Comparison of ENCODE assay signal across 1 cellular context in the genomic region with DNA sequence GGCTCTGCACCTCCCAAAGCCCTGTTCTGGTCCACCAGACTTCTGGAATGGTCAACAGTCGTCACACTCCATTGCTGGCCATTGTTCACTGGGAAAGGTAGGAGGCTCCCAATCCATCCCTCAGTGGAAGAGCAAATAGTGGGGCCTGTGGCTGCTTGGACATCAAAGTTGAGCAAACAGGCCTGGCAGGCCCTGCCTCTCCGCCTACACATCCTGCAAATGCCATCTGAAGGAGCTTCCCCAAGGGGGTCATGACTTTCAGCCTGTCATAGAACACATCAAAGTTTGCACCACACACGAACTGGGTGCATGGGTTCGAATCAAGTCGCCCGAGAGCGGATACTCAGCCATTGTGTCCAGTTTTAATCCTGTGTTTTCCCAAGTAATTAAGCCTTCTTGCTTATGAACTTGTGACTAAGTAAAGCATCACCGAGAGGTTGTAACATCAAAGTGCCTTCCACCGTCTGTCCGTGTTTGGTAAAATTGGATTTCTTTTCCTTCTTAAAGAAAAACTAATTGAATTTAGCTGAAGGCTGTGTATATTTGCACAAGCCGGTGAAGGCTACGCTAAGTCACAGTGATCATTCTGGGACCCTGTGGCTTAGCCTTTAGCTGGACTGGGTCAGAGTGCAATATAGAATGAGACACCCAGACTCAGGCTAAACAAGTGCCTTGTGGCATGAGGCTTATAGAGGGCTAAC.
TF ChIP-seq lines count a peak whose summit lies in the region.

No MANE protein-coding gene starts in this region.

TF ChIP-seq in HepG2, 621 proteins besides CTCF, POLR2A, EP300 and RAD21 (continued from another document and continues in another):
- TF ChIP-seq FOXK1 (CRISPR knock-in tag; IDR thresholded peaks at IDR 0.05; ENCODE audit: borderline replicate concordance, low read depth) (peak; percentile 52; the same call in 1 of the 2 replicates), CBFB (CRISPR knock-in tag; IDR thresholded peaks at IDR 0.05) (peak; percentile 62), MTF2 (CRISPR knock-in tag; IDR thresholded peaks at IDR 0.05; ENCODE audit: borderline replicate concordance) (no peak), HIVEP1 (CRISPR knock-in tag; IDR thresholded peaks at IDR 0.05) (0 out of 2 replicates have a peak, but pooled peaks have one; percentile 36), ZNF670 (CRISPR knock-in tag; IDR thresholded peaks at IDR 0.05; ENCODE audit: borderline replicate concordance) (no peak), REXO4 (CRISPR knock-in tag; IDR thresholded peaks at IDR 0.05; ENCODE audit: borderline replicate concordance) (no peak), ZNF550 (CRISPR knock-in tag; IDR thresholded peaks at IDR 0.05; ENCODE audit: borderline replicate concordance) (no peak), NR3C1 (CRISPR knock-in tag; IDR thresholded peaks at IDR 0.05) (no peak), MED8 (CRISPR knock-in tag; IDR thresholded peaks at IDR 0.05; ENCODE audit: insufficient replicate concordance) (no peak), KDM3A (CRISPR knock-in tag; IDR thresholded peaks at IDR 0.05; ENCODE audit: low read depth) (no peak), ZNF572 (CRISPR knock-in tag; IDR thresholded peaks at IDR 0.05) (no peak), ZNF841 (CRISPR knock-in tag; IDR thresholded peaks at IDR 0.05; ENCODE audit: borderline replicate concordance) (no peak), KMT2A (CRISPR knock-in tag; IDR thresholded peaks at IDR 0.05) (peak; percentile 58; the same call in 1 of the 2 replicates), ZSCAN29 (CRISPR knock-in tag; conservative IDR thresholded peaks at IDR 0.05) (peak; percentile 69; the same call in 1 of the 2 replicates), TSC22D2 (CRISPR knock-in tag; IDR thresholded peaks at IDR 0.05; ENCODE audit: borderline replicate concordance) (no peak), TCF12 (IDR thresholded peaks at IDR 0.05) (no peak), TCF12 (CRISPR knock-in tag; IDR thresholded peaks at IDR 0.05) (0 out of 2 replicates have a peak, but pooled peaks have one; percentile 30), ZFP1 (CRISPR knock-in tag; IDR thresholded peaks at IDR 0.05) (peak; percentile 21; the same call in 1 of the 2 replicates), ZNF430 (CRISPR knock-in tag; IDR thresholded peaks at IDR 0.05) (no peak), ADNP (CRISPR knock-in tag; IDR thresholded peaks at IDR 0.05) (peak; percentile 43; the same call in 1 of the 2 replicates), MYNN (CRISPR knock-in tag; IDR thresholded peaks at IDR 0.05; ENCODE audit: low read depth) (no peak), BHLHE40 (IDR thresholded peaks at IDR 0.05; ENCODE audit: low read length) (no peak; the same call in 1 of the 2 replicates), ZNF350 (CRISPR knock-in tag; IDR thresholded peaks at IDR 0.05; ENCODE audit: borderline replicate concordance, low read depth) (peak; percentile 62; the same call in 1 of the 2 replicates), TCF7 (IDR thresholded peaks at IDR 0.05; ENCODE audit: low read depth) (peak; percentile 97), IRF2 (CRISPR knock-in tag; IDR thresholded peaks at IDR 0.05) (peak; percentile 71)
- TF ChIP-seq, protein P1, sequence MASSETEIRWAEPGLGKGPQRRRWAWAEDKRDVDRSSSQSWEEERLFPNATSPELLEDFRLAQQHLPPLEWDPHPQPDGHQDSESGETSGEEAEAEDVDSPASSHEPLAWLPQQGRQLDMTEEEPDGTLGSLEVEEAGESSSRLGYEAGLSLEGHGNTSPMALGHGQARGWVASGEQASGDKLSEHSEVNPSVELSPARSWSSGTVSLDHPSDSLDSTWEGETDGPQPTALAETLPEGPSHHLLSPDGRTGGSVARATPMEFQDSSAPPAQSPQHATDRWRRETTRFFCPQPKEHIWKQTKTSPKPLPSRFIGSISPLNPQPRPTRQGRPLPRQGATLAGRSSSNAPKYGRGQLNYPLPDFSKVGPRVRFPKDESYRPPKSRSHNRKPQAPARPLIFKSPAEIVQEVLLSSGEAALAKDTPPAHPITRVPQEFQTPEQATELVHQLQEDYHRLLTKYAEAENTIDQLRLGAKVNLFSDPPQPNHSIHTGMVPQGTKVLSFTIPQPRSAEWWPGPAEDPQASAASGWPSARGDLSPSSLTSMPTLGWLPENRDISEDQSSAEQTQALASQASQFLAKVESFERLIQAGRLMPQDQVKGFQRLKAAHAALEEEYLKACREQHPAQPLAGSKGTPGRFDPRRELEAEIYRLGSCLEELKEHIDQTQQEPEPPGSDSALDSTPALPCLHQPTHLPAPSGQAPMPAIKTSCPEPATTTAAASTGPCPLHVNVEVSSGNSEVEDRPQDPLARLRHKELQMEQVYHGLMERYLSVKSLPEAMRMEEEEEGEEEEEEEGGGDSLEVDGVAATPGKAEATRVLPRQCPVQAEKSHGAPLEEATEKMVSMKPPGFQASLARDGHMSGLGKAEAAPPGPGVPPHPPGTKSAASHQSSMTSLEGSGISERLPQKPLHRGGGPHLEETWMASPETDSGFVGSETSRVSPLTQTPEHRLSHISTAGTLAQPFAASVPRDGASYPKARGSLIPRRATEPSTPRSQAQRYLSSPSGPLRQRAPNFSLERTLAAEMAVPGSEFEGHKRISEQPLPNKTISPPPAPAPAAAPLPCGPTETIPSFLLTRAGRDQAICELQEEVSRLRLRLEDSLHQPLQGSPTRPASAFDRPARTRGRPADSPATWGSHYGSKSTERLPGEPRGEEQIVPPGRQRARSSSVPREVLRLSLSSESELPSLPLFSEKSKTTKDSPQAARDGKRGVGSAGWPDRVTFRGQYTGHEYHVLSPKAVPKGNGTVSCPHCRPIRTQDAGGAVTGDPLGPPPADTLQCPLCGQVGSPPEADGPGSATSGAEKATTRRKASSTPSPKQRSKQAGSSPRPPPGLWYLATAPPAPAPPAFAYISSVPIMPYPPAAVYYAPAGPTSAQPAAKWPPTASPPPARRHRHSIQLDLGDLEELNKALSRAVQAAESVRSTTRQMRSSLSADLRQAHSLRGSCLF (CRISPR knock-in tag; IDR thresholded peaks at IDR 0.05; ENCODE audit: borderline replicate concordance) = no peak
- TF ChIP-seq, protein P2, sequence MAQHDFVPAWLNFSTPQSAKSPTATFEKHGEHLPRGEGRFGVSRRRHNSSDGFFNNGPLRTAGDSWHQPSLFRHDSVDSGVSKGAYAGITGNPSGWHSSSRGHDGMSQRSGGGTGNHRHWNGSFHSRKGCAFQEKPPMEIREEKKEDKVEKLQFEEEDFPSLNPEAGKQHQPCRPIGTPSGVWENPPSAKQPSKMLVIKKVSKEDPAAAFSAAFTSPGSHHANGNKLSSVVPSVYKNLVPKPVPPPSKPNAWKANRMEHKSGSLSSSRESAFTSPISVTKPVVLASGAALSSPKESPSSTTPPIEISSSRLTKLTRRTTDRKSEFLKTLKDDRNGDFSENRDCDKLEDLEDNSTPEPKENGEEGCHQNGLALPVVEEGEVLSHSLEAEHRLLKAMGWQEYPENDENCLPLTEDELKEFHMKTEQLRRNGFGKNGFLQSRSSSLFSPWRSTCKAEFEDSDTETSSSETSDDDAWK (CRISPR knock-in tag; IDR thresholded peaks at IDR 0.05) = no peak
- TF ChIP-seq, protein P3, sequence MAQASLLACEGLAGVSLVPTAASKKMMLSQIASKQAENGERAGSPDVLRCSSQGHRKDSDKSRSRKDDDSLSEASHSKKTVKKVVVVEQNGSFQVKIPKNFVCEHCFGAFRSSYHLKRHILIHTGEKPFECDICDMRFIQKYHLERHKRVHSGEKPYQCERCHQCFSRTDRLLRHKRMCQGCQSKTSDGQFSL (CRISPR knock-in tag; IDR thresholded peaks at IDR 0.05) = no peak
- TF ChIP-seq, protein P4, sequence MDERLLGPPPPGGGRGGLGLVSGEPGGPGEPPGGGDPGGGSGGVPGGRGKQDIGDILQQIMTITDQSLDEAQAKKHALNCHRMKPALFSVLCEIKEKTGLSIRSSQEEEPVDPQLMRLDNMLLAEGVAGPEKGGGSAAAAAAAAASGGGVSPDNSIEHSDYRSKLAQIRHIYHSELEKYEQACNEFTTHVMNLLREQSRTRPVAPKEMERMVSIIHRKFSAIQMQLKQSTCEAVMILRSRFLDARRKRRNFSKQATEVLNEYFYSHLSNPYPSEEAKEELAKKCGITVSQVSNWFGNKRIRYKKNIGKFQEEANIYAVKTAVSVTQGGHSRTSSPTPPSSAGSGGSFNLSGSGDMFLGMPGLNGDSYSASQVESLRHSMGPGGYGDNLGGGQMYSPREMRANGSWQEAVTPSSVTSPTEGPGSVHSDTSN (CRISPR knock-in tag; IDR thresholded peaks at IDR 0.05) = no peak
- TF ChIP-seq, protein P5, sequence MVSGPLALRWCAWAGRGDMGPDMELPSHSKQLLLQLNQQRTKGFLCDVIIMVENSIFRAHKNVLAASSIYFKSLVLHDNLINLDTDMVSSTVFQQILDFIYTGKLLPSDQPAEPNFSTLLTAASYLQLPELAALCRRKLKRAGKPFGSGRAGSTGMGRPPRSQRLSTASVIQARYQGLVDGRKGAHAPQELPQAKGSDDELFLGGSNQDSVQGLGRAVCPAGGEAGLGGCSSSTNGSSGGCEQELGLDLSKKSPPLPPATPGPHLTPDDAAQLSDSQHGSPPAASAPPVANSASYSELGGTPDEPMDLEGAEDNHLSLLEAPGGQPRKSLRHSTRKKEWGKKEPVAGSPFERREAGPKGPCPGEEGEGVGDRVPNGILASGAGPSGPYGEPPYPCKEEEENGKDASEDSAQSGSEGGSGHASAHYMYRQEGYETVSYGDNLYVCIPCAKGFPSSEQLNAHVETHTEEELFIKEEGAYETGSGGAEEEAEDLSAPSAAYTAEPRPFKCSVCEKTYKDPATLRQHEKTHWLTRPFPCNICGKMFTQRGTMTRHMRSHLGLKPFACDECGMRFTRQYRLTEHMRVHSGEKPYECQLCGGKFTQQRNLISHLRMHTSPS (CRISPR knock-in tag; IDR thresholded peaks at IDR 0.05; ENCODE audit: low read depth) = peak; percentile 82
- TF ChIP-seq, protein P6, sequence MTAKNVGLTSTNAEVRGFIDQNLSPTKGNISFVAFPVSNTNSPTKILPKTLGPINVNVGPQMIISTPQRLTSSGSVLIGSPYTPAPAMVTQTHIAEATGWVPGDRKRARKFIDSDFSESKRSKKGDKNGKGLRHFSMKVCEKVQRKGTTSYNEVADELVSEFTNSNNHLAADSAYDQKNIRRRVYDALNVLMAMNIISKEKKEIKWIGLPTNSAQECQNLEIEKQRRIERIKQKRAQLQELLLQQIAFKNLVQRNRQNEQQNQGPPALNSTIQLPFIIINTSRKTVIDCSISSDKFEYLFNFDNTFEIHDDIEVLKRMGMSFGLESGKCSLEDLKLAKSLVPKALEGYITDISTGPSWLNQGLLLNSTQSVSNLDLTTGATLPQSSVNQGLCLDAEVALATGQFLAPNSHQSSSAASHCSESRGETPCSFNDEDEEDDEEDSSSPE (CRISPR knock-in tag; IDR thresholded peaks at IDR 0.05) = 0 out of 2 replicates have a peak, but pooled peaks have one; percentile 42
- TF ChIP-seq, protein P7, sequence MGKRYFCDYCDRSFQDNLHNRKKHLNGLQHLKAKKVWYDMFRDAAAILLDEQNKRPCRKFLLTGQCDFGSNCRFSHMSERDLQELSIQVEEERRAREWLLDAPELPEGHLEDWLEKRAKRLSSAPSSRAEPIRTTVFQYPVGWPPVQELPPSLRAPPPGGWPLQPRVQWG (CRISPR knock-in tag; IDR thresholded peaks at IDR 0.05; ENCODE audit: borderline replicate concordance, low read depth) = no peak
- TF ChIP-seq, protein P8, sequence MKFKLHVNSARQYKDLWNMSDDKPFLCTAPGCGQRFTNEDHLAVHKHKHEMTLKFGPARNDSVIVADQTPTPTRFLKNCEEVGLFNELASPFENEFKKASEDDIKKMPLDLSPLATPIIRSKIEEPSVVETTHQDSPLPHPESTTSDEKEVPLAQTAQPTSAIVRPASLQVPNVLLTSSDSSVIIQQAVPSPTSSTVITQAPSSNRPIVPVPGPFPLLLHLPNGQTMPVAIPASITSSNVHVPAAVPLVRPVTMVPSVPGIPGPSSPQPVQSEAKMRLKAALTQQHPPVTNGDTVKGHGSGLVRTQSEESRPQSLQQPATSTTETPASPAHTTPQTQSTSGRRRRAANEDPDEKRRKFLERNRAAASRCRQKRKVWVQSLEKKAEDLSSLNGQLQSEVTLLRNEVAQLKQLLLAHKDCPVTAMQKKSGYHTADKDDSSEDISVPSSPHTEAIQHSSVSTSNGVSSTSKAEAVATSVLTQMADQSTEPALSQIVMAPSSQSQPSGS (CRISPR knock-in tag; IDR thresholded peaks at IDR 0.05) = peak; percentile 78; the same call in 1 of the 2 replicates
- TF ChIP-seq, protein P9, sequence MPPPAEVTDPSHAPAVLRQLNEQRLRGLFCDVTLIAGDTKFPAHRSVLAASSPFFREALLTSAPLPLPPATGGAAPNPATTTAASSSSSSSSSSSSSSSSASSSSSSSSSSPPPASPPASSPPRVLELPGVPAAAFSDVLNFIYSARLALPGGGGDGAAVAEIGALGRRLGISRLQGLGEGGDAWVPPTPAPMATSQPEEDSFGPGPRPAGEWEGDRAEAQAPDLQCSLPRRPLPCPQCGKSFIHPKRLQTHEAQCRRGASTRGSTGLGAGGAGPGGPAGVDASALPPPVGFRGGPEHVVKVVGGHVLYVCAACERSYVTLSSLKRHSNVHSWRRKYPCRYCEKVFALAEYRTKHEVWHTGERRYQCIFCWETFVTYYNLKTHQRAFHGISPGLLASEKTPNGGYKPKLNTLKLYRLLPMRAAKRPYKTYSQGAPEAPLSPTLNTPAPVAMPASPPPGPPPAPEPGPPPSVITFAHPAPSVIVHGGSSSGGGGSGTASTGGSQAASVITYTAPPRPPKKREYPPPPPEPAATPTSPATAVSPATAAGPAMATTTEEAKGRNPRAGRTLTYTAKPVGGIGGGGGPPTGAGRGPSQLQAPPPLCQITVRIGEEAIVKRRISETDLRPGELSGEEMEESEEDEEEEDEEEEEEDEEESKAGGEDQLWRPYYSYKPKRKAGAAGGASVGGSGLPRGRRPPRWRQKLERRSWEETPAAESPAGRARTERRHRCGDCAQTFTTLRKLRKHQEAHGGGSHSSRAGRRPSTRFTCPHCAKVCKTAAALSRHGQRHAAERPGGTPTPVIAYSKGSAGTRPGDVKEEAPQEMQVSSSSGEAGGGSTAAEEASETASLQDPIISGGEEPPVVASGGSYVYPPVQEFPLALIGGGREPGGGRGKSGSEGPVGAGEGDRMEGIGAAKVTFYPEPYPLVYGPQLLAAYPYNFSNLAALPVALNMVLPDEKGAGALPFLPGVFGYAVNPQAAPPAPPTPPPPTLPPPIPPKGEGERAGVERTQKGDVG (CRISPR knock-in tag; IDR thresholded peaks at IDR 0.05; ENCODE audit: borderline replicate concordance) = 0 out of 2 replicates have a peak, but pooled peaks have one; percentile 25
- TF ChIP-seq, protein P10, sequence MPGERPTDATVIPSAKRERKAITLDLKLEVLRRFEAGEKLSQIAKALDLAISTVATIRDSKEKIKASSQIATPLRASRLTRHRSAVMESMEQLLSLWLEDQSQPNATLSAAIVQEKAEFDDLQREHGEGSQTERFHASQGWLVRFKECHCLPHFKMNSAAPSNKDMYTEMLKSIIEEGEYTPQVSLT (CRISPR knock-in tag; IDR thresholded peaks at IDR 0.05; ENCODE audit: borderline replicate concordance, low read depth) = no peak
